Comparison of ENCODE assay signal across 14 cellular contexts in the genomic region with DNA sequence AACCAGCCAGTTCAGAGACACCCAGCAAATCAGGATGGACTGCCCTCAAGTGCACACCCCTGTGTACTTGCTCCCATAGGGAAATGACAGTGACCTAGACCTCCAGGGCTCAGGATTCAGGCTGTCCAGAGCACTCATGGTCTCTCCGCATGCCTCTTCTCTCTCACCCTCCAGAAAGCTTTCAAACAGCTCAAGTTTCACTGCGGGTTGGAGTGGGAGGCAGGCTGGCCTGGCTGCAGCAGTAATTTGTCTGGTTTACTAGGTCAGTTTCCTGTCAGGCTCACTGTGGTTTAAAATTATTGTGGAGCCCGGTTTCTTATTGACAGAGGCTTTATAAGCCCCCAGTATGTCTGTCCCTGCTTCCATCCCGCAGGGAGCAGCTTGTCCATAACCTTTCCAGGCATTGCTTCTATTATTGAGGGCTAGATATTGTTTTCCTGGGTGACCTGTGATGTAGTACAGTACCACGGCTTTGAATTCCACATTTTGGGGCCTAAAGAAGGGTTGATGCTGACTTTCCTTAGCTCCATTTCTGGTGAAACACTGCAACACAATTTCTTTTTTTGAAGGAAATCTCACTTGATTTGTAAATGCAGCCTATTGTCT.
DNase-seq lines count a peak whose midpoint lies in the region; ATAC-seq and TF ChIP-seq lines count a peak whose summit lies in the region.
"Had no signal": no experiment of that assay in that cellular context is flagged by ENCODE, and none has a peak within 500 bp of the region (broad histone marks: within the 10 kb centered on the region; RNA-seq: fewer than 3 reads in every experiment).

No MANE protein-coding gene starts in this region.

- no peak for DNase-seq in left cardiac atrium
- no peak for DNase-seq in Right ventricle myocardium superior
- DNase-seq in SJCRH30: peak; percentile 62 to 77
- peak; percentile 18 for DNase-seq in iPS DF 6.9 (ENCODE audit: low read depth, low spot score)
- DNase-seq in tibial artery: no peak
- no peak for DNase-seq in globus pallidus (ENCODE audit: low spot score)
- no peak for DNase-seq in NK-92 treated with Interleukin-12 subunit alpha and Interleukin-12 subunit beta, amount 100 ng/mL, for 24 hours (lab: John Stamatoyannopoulos, UW)
- no peak for DNase-seq in NCI-H345 (lab: John Stamatoyannopoulos, UW)
- DNase-seq: activated T-cell treated with anti-CD3 and anti-CD28 coated beads for 4 hours, cortex of kidney, NCI-H2171, T-helper 17 cell had no signal

- no peak overlapping the region for H3K4me3 ChIP-seq in SJCRH30
- H3K4me3 ChIP-seq in iPS DF 6.9 (ENCODE audit: low read length): no peak overlapping the region
- H3K4me3 ChIP-seq in tibial artery: no peak overlapping the region
- H3K4me3 ChIP-seq: BLaER1 treated with 17β-estradiol and CSF1 and Interleukin-3, amounts not matched to agents 10 nM and 100 nM; GM12878 had no signal

- no CpG with 5 or more reads among the region's 5 CpGs for WGBS in iPS DF 6.9 (ENCODE audit: insufficient coverage, insufficient read length)

- peaks cover 3% of the 10 kb centered on the region; the same call in 1 of the 2 replicates for H3K9me3 ChIP-seq in SJCRH30 (replicated peaks)
- no peaks in the 10 kb centered on the region for H3K9me3 ChIP-seq in iPS DF 6.9 (ENCODE audit: control insufficient read depth, insufficient read depth, low read length)
- H3K9me3 ChIP-seq in tibial artery: no peaks in the 10 kb centered on the region

- H3K27ac ChIP-seq in SJCRH30: peak overlapping the region; percentile 36; the same call in 1 of the 2 replicates
- H3K27ac ChIP-seq in iPS DF 6.9 (ENCODE audit: low read length): no peak overlapping the region
- H3K27ac ChIP-seq in tibial artery: peak overlapping the region; percentile 1 to 8
- H3K27ac ChIP-seq: BLaER1 treated with 17β-estradiol and CSF1 and Interleukin-3, amounts not matched to agents 10 nM and 100 nM had no signal

- H3K36me3 ChIP-seq in SJCRH30 (no peaks in the 10 kb centered on the region), iPS DF 6.9 (ENCODE audit: control insufficient read depth, insufficient read depth, low read length) (no peaks in the 10 kb centered on the region), tibial artery (no peaks in the 10 kb centered on the region)
- H3K36me3 ChIP-seq: BLaER1 treated with 17β-estradiol and CSF1 and Interleukin-3, amounts not matched to agents 10 nM and 100 nM had no signal

- peak; percentile 38 to 75 for ATAC-seq in left cardiac atrium
- no peak for ATAC-seq in Right ventricle myocardium superior (ENCODE audit: poor library complexity)
- ATAC-seq: GM12878, T-helper 17 cell had no signal

- no peak for TF ChIP-seq CTCF in tibial artery (IDR thresholded peaks at IDR 0.05)

- intact Hi-C loops in left cardiac atrium (cut with DNase I) (no loop called here), Right ventricle myocardium superior (cut with DNase I) (no loop called here), tibial artery (cut with DNase I; ENCODE audit: low total_unique reads) (no loop called here)

- H3K27me3 ChIP-seq in SJCRH30 (no peaks in the 10 kb centered on the region), iPS DF 6.9 (ENCODE audit: control insufficient read depth, insufficient read depth, low read length) (no peaks in the 10 kb centered on the region), tibial artery (no peaks in the 10 kb centered on the region)
- H3K27me3 ChIP-seq: BLaER1 treated with 17β-estradiol and CSF1 and Interleukin-3, amounts not matched to agents 10 nM and 100 nM had no signal

- H3K4me1 ChIP-seq in SJCRH30: peaks cover 25% of the 10 kb centered on the region
- peaks cover 4% of the 10 kb centered on the region for H3K4me1 ChIP-seq in iPS DF 6.9 (ENCODE audit: control insufficient read depth, insufficient read depth, low read length)
- H3K4me1 ChIP-seq in tibial artery: peaks cover 0 to 20% (median 8%) of the 10 kb centered on the region in 4 donors
- H3K4me1 ChIP-seq: BLaER1 treated with 17β-estradiol and CSF1 and Interleukin-3, amounts not matched to agents 10 nM and 100 nM had no signal

Comparison
In these comparisons a context has a peak if more than half of its experiments do, and no peak if none do; other contexts are left out.
1. DNase-seq: peak in SJCRH30 (2 of 2) and iPS DF 6.9 (single experiment); none in left cardiac atrium (single experiment), Right ventricle myocardium superior (single experiment), tibial artery (0 of 2), globus pallidus (single experiment), NK-92 treated with Interleukin-12 subunit alpha and Interleukin-12 subunit beta, amount 100 ng/mL, for 24 hours (single experiment) and NCI-H345 (single experiment).